8 cellular contexts compared by ENCODE assay signal in the genomic region with DNA sequence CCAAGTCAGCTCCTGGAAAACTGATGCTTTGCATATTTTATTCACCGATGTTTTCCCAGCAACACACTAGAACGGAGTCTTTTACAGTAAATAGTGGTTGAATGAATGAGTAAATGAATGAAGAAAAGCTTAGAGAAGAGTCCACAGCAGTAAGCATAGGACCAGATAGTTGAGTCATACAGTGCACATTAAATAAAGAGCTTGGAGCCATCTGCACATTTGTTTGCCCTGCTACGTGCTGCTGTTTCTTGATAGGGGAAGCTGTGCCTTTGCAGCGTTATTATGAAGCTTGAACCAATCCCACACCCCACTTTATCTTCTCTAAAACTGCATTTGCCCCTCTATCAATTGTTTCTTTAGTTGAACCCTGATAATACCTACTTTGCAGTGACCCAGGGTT. TPM values are rescaled to one million over a fixed set of nuclear protein-coding genes. Genes with fewer than 3 reads are reported as not detected.
A peak's percentile ranks its signal among the peaks of the same experiment; 100 is the strongest.
DNase-seq lines count a peak whose midpoint lies in the region; ATAC-seq and TF ChIP-seq lines count a peak whose summit lies in the region.

No MANE protein-coding gene starts in this region.

- DNase-seq in DMS 273 (lab: John Stamatoyannopoulos, UW; ENCODE audit: unreplicated experiment) (peak; percentile 3), DMS 273 treated with DMSO at 0.1 percent for 48 hours (lab: John Stamatoyannopoulos, UW) (no peak), RWPE1 (ENCODE audit: low spot score) (peak; percentile 20), fibroblast of mammary gland (ENCODE audit: low read depth) (peak; percentile 38), gastrocnemius medialis (no peak), DMS153 (lab: John Stamatoyannopoulos, UW) (no peak), hippocampal formation (lab: John Stamatoyannopoulos, UW) (no peak)

- in situ Hi-C loops in gastrocnemius medialis (cut with MboI; ENCODE audit: low sequenced_read_pairs in 4 of 4), result no loop called here

- CTCF ChIA-PET in RWPE1 (lab: Yijun Ruan, JAX), result interaction anchor here (0.7 to 1.6 kb wide), 3 partner anchors 14 to 1413 kb away, joined by 3 to 12 read pairs (median 3); no protein-coding TSS in a partner anchor

- no peak overlapping the region for H3K27ac ChIP-seq in RWPE1
- H3K27ac ChIP-seq in gastrocnemius medialis, result peak overlapping the region in 3 of 4 donors; percentile 91 to 96 (median 91)

- no peaks in the 10 kb centered on the region for H3K36me3 ChIP-seq in gastrocnemius medialis

- TF ChIP-seq POLR2A in gastrocnemius medialis (IDR thresholded peaks at IDR 0.05), result no peak

- H3K4me3 ChIP-seq in fibroblast of mammary gland (ENCODE audit: control insufficient read depth, low read depth, low read length), result peak overlapping the region; percentile 98
- H3K4me3 ChIP-seq in gastrocnemius medialis, result peak overlapping the region; percentile 89 to 96 (median 91)

- H3K9me3 ChIP-seq in gastrocnemius medialis, result no peaks in the 10 kb centered on the region

- POLR2A ChIA-PET in RWPE1 (lab: Yijun Ruan, JAX; ENCODE audit: low non-redundant PET), result no interaction called here

- ATAC-seq in gastrocnemius medialis (no peak), HG02759 (IDR thresholded peaks at IDR 0.05; ENCODE audit: unreplicated experiment) (no peak)

- no peak for TF ChIP-seq CTCF in RWPE1 (conservative IDR thresholded peaks at IDR 0.05; ENCODE audit: low read depth)
- no peak for TF ChIP-seq CTCF in fibroblast of mammary gland (conservative IDR thresholded peaks at IDR 0.05; ENCODE audit: control insufficient read depth, insufficient read depth, low read depth, low read length)
- TF ChIP-seq CTCF in gastrocnemius medialis (IDR thresholded peaks at IDR 0.05 in 4 of 5, conservative IDR thresholded peaks at IDR 0.05 in 1 of 5), result no peak

- no peaks in the 10 kb centered on the region for H3K27me3 ChIP-seq in gastrocnemius medialis

- intact Hi-C loops in gastrocnemius medialis (cut with DNase I; ENCODE audit: low total_unique reads), result no loop called here

- H3K4me1 ChIP-seq in gastrocnemius medialis, result peaks cover 13 to 18% of the 10 kb centered on the region in 2 donors

RNA-seq across cellular contexts. Expression of a gene that starts 1.2 kb away (rescaled TPM):
- total RNA-seq in gastrocnemius medialis, result 1 to 10 TPM; 3.9 to 8.6 (median 6.1) TPM

Comparison
In these comparisons a context has a peak if more than half of its experiments do, and no peak if none do; other contexts are left out.
1. DNase-seq: peak in DMS 273 (single experiment), RWPE1 (single experiment) and fibroblast of mammary gland (single experiment); none in DMS 273 treated with DMSO at 0.1 percent for 48 hours (single experiment), gastrocnemius medialis (0 of 2), DMS153 (single experiment) and hippocampal formation (0 of 2).